1 cellular context compared by ENCODE assay signal in the genomic region with DNA sequence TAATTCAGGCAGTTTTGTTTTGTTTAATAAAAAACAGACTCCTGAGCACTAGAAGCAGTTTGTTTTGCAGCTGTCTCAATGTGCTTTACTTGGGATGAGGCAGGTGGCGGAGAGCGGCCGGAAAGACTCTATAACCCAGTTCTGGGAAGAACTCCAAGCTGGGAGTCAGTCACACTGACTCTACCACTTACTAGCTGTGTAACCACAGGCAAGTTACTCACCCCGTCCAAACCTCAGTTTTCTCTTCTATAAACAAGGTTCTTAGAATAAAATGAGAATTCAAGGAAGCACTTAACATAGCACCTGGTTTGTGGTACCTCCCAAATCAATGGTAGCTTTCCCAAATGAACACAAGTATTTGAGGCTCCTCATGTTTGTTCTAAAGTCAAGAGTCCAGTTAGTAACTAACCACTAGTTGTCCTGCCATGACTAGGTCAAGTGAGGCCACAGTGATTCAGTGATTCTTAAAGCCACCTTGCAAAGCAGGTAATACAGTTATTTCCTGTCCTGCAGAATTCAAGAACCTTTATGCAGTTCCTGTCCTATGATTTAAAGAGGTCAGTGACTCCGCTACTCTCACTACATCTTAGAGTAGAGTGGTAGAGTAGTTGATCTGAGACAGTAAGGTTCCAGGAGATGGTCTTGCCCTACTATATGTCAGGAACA.
TF ChIP-seq lines count a peak whose summit lies in the region.

No MANE protein-coding gene starts in this region.

TF ChIP-seq in SK-N-SH, 30 proteins besides CTCF, POLR2A, EP300 and RAD21 (continued from another document):
- no peak for TF ChIP-seq ELF1 (IDR thresholded peaks at IDR 0.05)
- no peak for TF ChIP-seq RFX5 (IDR thresholded peaks at IDR 0.05; ENCODE audit: low read length)
- TF ChIP-seq CHD2 (IDR thresholded peaks at IDR 0.05; ENCODE audit: low read length, partially characterized antibody) = no peak
- no peak for TF ChIP-seq MXI1 (IDR thresholded peaks at IDR 0.05; ENCODE audit: low read depth, low read length)
- TF ChIP-seq, protein P1, sequence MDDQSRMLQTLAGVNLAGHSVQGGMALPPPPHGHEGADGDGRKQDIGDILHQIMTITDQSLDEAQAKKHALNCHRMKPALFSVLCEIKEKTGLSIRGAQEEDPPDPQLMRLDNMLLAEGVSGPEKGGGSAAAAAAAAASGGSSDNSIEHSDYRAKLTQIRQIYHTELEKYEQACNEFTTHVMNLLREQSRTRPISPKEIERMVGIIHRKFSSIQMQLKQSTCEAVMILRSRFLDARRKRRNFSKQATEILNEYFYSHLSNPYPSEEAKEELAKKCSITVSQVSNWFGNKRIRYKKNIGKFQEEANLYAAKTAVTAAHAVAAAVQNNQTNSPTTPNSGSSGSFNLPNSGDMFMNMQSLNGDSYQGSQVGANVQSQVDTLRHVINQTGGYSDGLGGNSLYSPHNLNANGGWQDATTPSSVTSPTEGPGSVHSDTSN (IDR thresholded peaks at IDR 0.05) = peak; percentile 7; the same call in 1 of the 2 replicates
- TF ChIP-seq, protein P2, sequence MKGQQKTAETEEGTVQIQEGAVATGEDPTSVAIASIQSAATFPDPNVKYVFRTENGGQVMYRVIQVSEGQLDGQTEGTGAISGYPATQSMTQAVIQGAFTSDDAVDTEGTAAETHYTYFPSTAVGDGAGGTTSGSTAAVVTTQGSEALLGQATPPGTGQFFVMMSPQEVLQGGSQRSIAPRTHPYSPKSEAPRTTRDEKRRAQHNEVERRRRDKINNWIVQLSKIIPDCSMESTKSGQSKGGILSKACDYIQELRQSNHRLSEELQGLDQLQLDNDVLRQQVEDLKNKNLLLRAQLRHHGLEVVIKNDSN (IDR thresholded peaks at IDR 0.05; ENCODE audit: borderline replicate concordance, low read depth) = no peak
TF ChIP-seq in SK-N-SH: peak in this region for 4.
